24 cellular contexts compared by ENCODE assay signal in genomic region chr7:56099653-56100052, GRCh38. TPM values are rescaled to one million over a fixed set of nuclear protein-coding genes. Genes with fewer than 3 reads are reported as not detected.
"Had no signal": no experiment of that assay in that cellular context is flagged by ENCODE, and none has a peak within 500 bp of the region (broad histone marks: within the 10 kb centered on the region; RNA-seq: fewer than 3 reads in every experiment).

No MANE protein-coding gene starts in this region.

- H3K27me3 ChIP-seq: breast epithelium, colonic mucosa, dorsolateral prefrontal cortex, esophagus muscularis mucosa, gastrocnemius medialis, left lung, right atrium auricular region, transverse colon had no signal

- H3K4me3 Mint-ChIP-seq: activated naive CD8-positive, alpha-beta T cell treated with anti-CD3 and anti-CD28 coated beads for 36 hours; central memory CD8-positive, alpha-beta T cell; effector memory CD8-positive, alpha-beta T cell; naive thymus-derived CD8-positive, alpha-beta T cell had no signal

- FAIRE-seq: urothelium cell line had no signal

- ATAC-seq: effector memory CD8-positive, alpha-beta T cell; gastrocnemius medialis; left lung had no signal

- H3K9me3 Mint-ChIP-seq: activated naive CD8-positive, alpha-beta T cell treated with anti-CD3 and anti-CD28 coated beads for 36 hours; central memory CD8-positive, alpha-beta T cell; effector memory CD8-positive, alpha-beta T cell; naive thymus-derived CD8-positive, alpha-beta T cell had no signal

- H3K9me3 ChIP-seq: breast epithelium, colonic mucosa, esophagus muscularis mucosa, gastrocnemius medialis, left lung, prostate gland, right atrium auricular region, transverse colon had no signal

- H3K27me3 Mint-ChIP-seq: activated naive CD8-positive, alpha-beta T cell treated with anti-CD3 and anti-CD28 coated beads for 36 hours; central memory CD8-positive, alpha-beta T cell; effector memory CD8-positive, alpha-beta T cell; naive thymus-derived CD8-positive, alpha-beta T cell had no signal

- H3K4me3 ChIP-seq: breast epithelium, colonic mucosa, dorsolateral prefrontal cortex, esophagus muscularis mucosa, gastrocnemius medialis, left lung, lung, prostate gland, right atrium auricular region, transverse colon had no signal

- DNase-seq: activated CD4-positive, alpha-beta T cell treated with anti-CD3 and anti-CD28 coated beads for 48 hours; activated naive CD8-positive, alpha-beta T cell treated with anti-CD3 and anti-CD28 coated beads for 36 hours; activated T-cell treated with anti-CD3 and anti-CD28 coated beads, Interleukin-2, amount 50 U/mL, for 1 hour; colonic mucosa; dorsolateral prefrontal cortex; effector memory CD8-positive, alpha-beta T cell; gastrocnemius medialis; hippocampal formation; kidney glomerular epithelial cell; left lung; naive thymus-derived CD8-positive, alpha-beta T cell; stimulated activated CD4-positive, alpha-beta T cell treated with anti-CD3 and anti-CD28 coated beads, Interleukin-12 subunit alpha, Interleukin-12 subunit beta, amount 100 ng/mL, for 4 hours; stimulated activated CD4-positive, alpha-beta T cell treated with anti-CD3 and anti-CD28 coated beads, Interleukin-1b, Interleukin-23, amount 100 ng/mL, for 48 hours; transverse colon had no signal

- H3K27ac ChIP-seq: breast epithelium, colonic mucosa, esophagus muscularis mucosa, gastrocnemius medialis, left lung, prostate gland, right atrium auricular region, transverse colon had no signal

- H3K4me1 ChIP-seq: breast epithelium, colonic mucosa, prostate gland had no signal

- H3K36me3 ChIP-seq: breast epithelium had no signal

RNA-seq across cellular contexts. Expression of gene NUPR2, which starts 16.6 kb away (rescaled TPM):
- total RNA-seq: activated naive CD8-positive, alpha-beta T cell treated with anti-CD3 and anti-CD28 coated beads for 36 hours; esophagus muscularis mucosa; gastrocnemius medialis; naive thymus-derived CD8-positive, alpha-beta T cell; osteocyte; right atrium auricular region; T-helper 2 cell treated with Interferon-gamma antibody and Interleukin-4, amounts not matched to agents 100 ng/mL and 5 ng/mL, for 36 hours; temporal lobe had no signal
